15 cellular contexts compared by ENCODE assay signal in the genomic region with DNA sequence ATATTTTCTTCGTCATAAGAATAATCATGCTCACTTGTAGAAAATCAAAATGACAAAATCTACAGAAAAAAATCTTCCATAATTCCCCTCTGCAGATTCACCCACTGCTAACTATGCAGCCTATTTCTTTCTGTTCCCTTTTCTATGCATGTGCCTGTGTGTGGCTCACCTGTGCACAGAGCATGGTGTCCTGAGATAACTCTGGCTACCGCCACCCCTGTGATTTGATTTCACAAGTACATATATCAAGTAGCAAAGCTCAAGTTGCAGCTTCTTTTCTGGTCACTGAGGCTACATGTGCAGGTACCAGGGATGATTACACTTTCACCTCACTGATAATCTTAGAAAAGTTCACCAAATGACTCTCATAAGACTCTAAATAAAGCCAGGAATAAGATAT. TPM values are rescaled to one million over a fixed set of nuclear protein-coding genes. Genes with fewer than 3 reads are reported as not detected.
"Had no signal": no experiment of that assay in that cellular context is flagged by ENCODE, and none has a peak within 500 bp of the region (broad histone marks: within the 10 kb centered on the region; RNA-seq: fewer than 3 reads in every experiment).

No MANE protein-coding gene starts in this region.

- DNase-seq: activated CD4-positive, alpha-beta T cell treated with anti-CD3 and anti-CD28 coated beads for 4 hours; activated naive CD4-positive, alpha-beta T cell; effector CD8-positive, alpha-beta T cell; kidney; left ventricle myocardium superior; pancreas; stimulated activated CD4-positive, alpha-beta T cell treated with anti-CD3 and anti-CD28 coated beads, Interleukin-15, amount 100 ng/mL, for 24 hours; stimulated activated CD4-positive, alpha-beta T cell treated with anti-CD3 and anti-CD28 coated beads, Interleukin-4, amount 100 ng/mL, for 24 hours; stomach; T1000 had no signal

- H3K4me3 ChIP-seq: coronary artery, pancreas, stomach, thoracic aorta had no signal

- H3K9me3 ChIP-seq: pancreas, stomach, thoracic aorta had no signal

- ATAC-seq: left ventricle myocardium superior, pancreas had no signal

- H3K27ac ChIP-seq: coronary artery, pancreas, stomach, thoracic aorta, VCaP had no signal

- H3K4me1 ChIP-seq: pancreas had no signal

RNA-seq across cellular contexts. Expression of a gene that starts 41.2 kb away (rescaled TPM):
- total RNA-seq: cardiac septum, frontal cortex, kidney had no signal
